Comparison of ENCODE assay signal across 25 cellular contexts in genomic region chr2:151979694-151980093, GRCh38.
"Had no signal": no experiment of that assay in that cellular context is flagged by ENCODE, and none has a peak within 500 bp of the region (broad histone marks: within the 10 kb centered on the region; RNA-seq: fewer than 3 reads in every experiment).

No MANE protein-coding gene starts in this region.

- H3K79me2 ChIP-seq: parathyroid adenoma had no signal

- DNase-seq: activated CD4-positive, alpha-beta T cell treated with anti-CD3 and anti-CD28 coated beads for 48 hours; activated CD4-positive, alpha-beta T cell treated with anti-CD3 and anti-CD28 coated beads, Interleukin-2, amount 50 U/mL, for 48 hours; activated CD8-positive, alpha-beta memory T cell treated with anti-CD3 and anti-CD28 coated beads for 24 hours; activated effector memory CD4-positive, alpha-beta T cell treated with Interleukin-2 at 50 U/mL for 16 hours; activated naive CD4-positive, alpha-beta T cell treated with anti-CD3 and anti-CD28 coated beads for 36 hours; activated naive CD8-positive, alpha-beta T cell treated with anti-CD3 and anti-CD28 coated beads for 36 hours; adrenal gland; aorta; body of pancreas; cerebellar nuclear complex; cortex of kidney; effector memory CD8-positive, alpha-beta T cell; foreskin keratinocyte; islet precursor cell; midbrain; naive thymus-derived CD4-positive, alpha-beta T cell; occipital lobe; right cardiac atrium; stimulated activated naive CD4-positive, alpha-beta T cell; tibial artery; WERI-Rb-1 had no signal

- H2AFZ ChIP-seq: neural progenitor cell, parathyroid adenoma had no signal

- H3K36me3 ChIP-seq: adrenal gland, neural progenitor cell, suprapubic skin, tibial artery, WERI-Rb-1 had no signal

- H3K4me1 ChIP-seq: body of pancreas, foreskin keratinocyte, neural progenitor cell, parathyroid adenoma, suprapubic skin, tibial artery had no signal

- H3K4me3 ChIP-seq: adrenal gland, body of pancreas, neural progenitor cell, suprapubic skin, tibial artery had no signal

- H3K27ac ChIP-seq: adrenal gland, body of pancreas, foreskin keratinocyte, neural progenitor cell, parathyroid adenoma, suprapubic skin, tibial artery, WERI-Rb-1 had no signal

- H3K9me3 ChIP-seq: adrenal gland, body of pancreas, suprapubic skin, tibial artery had no signal

- H3K9ac ChIP-seq: neural progenitor cell, parathyroid adenoma had no signal

- ATAC-seq: activated CD4-positive, CD25-positive, alpha-beta regulatory T cell treated with anti-CD3 and anti-CD28 coated beads, Interleukin-2, amount 50 U/mL, for 24 hours; body of pancreas; effector memory CD8-positive, alpha-beta T cell; foreskin keratinocyte; naive thymus-derived CD4-positive, alpha-beta T cell; right cardiac atrium had no signal

- H3K4me2 ChIP-seq: neural progenitor cell had no signal

- H3K27me3 ChIP-seq: adrenal gland, body of pancreas, neural progenitor cell, suprapubic skin, tibial artery had no signal
